Comparison of ENCODE assay signal across 30 cellular contexts in genomic region chr2:151025816-151026215, GRCh38.
"Had no signal": no experiment of that assay in that cellular context is flagged by ENCODE, and none has a peak within 500 bp of the region (broad histone marks: within the 10 kb centered on the region; RNA-seq: fewer than 3 reads in every experiment).

No MANE protein-coding gene starts in this region.

- H3K27ac ChIP-seq: ascending aorta, body of pancreas, brain microvascular endothelial cell, breast epithelium, cardiac muscle cell had no signal

- H3K4me3 ChIP-seq: adrenal gland, ascending aorta, body of pancreas, breast epithelium, cardiac muscle cell had no signal

- H3K36me3 ChIP-seq: adrenal gland, ascending aorta, brain microvascular endothelial cell, breast epithelium, cardiac muscle cell had no signal

- H3K9me3 ChIP-seq: adrenal gland, ascending aorta, body of pancreas, breast epithelium had no signal

- DNase-seq: activated effector memory CD4-positive, alpha-beta T cell treated with anti-CD3 and anti-CD28 coated beads, Interleukin-2, amount 50 U/mL, for 16 hours; activated effector memory CD4-positive, alpha-beta T cell treated with Interleukin-2 at 50 U/mL for 16 hours; activated gamma-delta T cell; activated gamma-delta T cell treated with Interleukin-2 at 50 U/mL for 16 hours; activated naive CD4-positive, alpha-beta T cell; activated naive CD4-positive, alpha-beta T cell treated with anti-CD3 and anti-CD28 coated beads for 36 hours; activated naive CD4-positive, alpha-beta T cell treated with anti-CD3 and anti-CD28 coated beads, Interleukin-2, amount 10 ng/mL, durations not matched to agents 7 days and 5 days; activated naive CD4-positive, alpha-beta T cell treated with anti-CD3 and anti-CD28 coated beads, Interleukin-2, amount 50 U/mL, for 16 hours; activated naive CD4-positive, alpha-beta T cell treated with Interleukin-2 at 50 U/mL for 16 hours; activated naive CD8-positive, alpha-beta T cell treated with anti-CD3 and anti-CD28 coated beads for 36 hours; activated naive CD8-positive, alpha-beta T cell treated with anti-CD3 and anti-CD28 coated beads, Interleukin-2, amount 10 ng/mL, durations not matched to agents 7 days and 5 days; activated naive CD8-positive, alpha-beta T cell treated with anti-CD3 and anti-CD28 coated beads, Interleukin-2, amount 50 U/mL, for 24 hours; activated T-cell treated with anti-CD3 and anti-CD28 coated beads, Interleukin-2, amount 50 U/mL, for 1 hour; activated T-cell treated with anti-CD3 and anti-CD28 coated beads, Interleukin-2, amount 50 U/mL, for 24 hours; activated T-cell treated with anti-CD3 and anti-CD28 coated beads, Interleukin-2, amount 50 U/mL, for 4 hours; activated T-cell treated with anti-CD3 and anti-CD28 coated beads, Interleukin-2, amount 50 U/mL, for 48 hours; activated T-cell treated with anti-CD3 and anti-CD28 coated beads, Interleukin-2, amount 50 U/mL, for 72 hours; adrenal gland; amniotic stem cell; amygdala; anterior cingulate cortex; aorta; body of pancreas; brain microvascular endothelial cell; caudate nucleus; central memory CD4-positive, alpha-beta T cell; cerebellar nuclear complex had no signal

- H3K27me3 ChIP-seq: adrenal gland, ascending aorta, body of pancreas, brain microvascular endothelial cell, breast epithelium, cardiac muscle cell had no signal
